In the genomic region with DNA sequence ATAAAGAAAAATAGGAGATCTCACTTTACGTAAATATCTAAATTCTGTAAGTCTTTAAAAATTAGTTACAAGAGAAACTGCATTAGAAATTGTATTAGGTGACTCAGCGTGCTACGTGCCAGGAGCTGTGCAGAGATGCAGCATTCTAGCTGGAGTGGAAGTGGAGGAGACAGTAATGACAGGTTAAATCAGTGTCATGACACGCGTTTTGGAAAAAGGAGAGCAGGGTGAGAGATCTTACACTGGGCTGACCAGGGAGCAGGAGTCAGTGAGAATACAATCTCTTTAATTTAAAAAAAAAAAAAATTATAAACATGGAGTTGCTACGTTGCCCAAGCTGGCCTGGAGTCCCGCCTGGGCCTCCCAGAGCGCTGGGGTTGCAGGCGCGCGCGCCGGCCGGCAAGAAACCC, we compare ENCODE assay signal across 8 cellular contexts. TPM values are rescaled to one million over a fixed set of nuclear protein-coding genes. Genes with fewer than 3 reads are reported as not detected.
DNase-seq lines count a peak whose midpoint lies in the region; ATAC-seq and TF ChIP-seq lines count a peak whose summit lies in the region.

No MANE protein-coding gene starts in this region.

- H3K27ac ChIP-seq in VCaP = peak overlapping the region; percentile 83

- peak overlapping the region; percentile 96 for H3K27ac Mint-ChIP-seq in progenitor cell of endocrine pancreas

- peaks cover 9% of the 10 kb centered on the region for H3K4me1 Mint-ChIP-seq in progenitor cell of endocrine pancreas (ENCODE audit: low read depth)

- peak overlapping the region; percentile 88 for H3K4me3 Mint-ChIP-seq in progenitor cell of endocrine pancreas (ENCODE audit: low read depth)

- DNase-seq in NCI-H2227 (lab: John Stamatoyannopoulos, UW; ENCODE audit: unreplicated experiment) (peak; percentile 13), NCI-H2227 treated with DMSO at 0.1 percent for 48 hours (lab: John Stamatoyannopoulos, UW) (no peak), HS-27A (ENCODE audit: low read depth) (peak; percentile 39), foreskin melanocyte (peak; percentile 42), progenitor cell of endocrine pancreas (ENCODE audit: low spot score, unreplicated experiment) (no peak), ureter (ENCODE audit: low spot score) (no peak)

- H3K9me3 Mint-ChIP-seq in progenitor cell of endocrine pancreas (ENCODE audit: low read depth) = no peaks in the 10 kb centered on the region

- no peaks in the 10 kb centered on the region for H3K27me3 Mint-ChIP-seq in progenitor cell of endocrine pancreas

- H3K36me3 Mint-ChIP-seq in progenitor cell of endocrine pancreas (ENCODE audit: insufficient read depth) = peaks cover 12% of the 10 kb centered on the region

- no peak for TF ChIP-seq CTCF in VCaP (conservative IDR thresholded peaks at IDR 0.05)
- TF ChIP-seq CTCF in progenitor cell of endocrine pancreas (IDR thresholded peaks at IDR 0.05; ENCODE audit: unreplicated experiment) = no peak

- peak; percentile 6 for ATAC-seq in GM21515 (IDR thresholded peaks at IDR 0.05; ENCODE audit: unreplicated experiment)

RNA-seq across cellular contexts. Expression of a gene that starts 0.6 kb away (rescaled TPM):
- total RNA-seq in progenitor cell of endocrine pancreas = 22.5 and 24.3 TPM in 2 replicates
- 28.5 TPM for total RNA-seq in ureter

RNA-seq across cellular contexts. Expression of a gene that starts 58.6 kb away (rescaled TPM):
- total RNA-seq in progenitor cell of endocrine pancreas (169 and 175 TPM in 2 replicates), ureter (129 TPM)

Comparison
In these comparisons a context has a peak if more than half of its experiments do, and no peak if none do; other contexts are left out.
1. DNase-seq: peak in NCI-H2227 (single experiment), HS-27A (single experiment) and foreskin melanocyte (single experiment); none in NCI-H2227 treated with DMSO at 0.1 percent for 48 hours (single experiment), progenitor cell of endocrine pancreas (single experiment) and ureter (single experiment).